Comparison of ENCODE assay signal across 11 cellular contexts in genomic region chr5:97355775-97356174, GRCh38.
DNase-seq lines count a peak whose midpoint lies in the region; ATAC-seq and TF ChIP-seq lines count a peak whose summit lies in the region.
"Had no signal": no experiment of that assay in that cellular context is flagged by ENCODE, and none has a peak within 500 bp of the region (broad histone marks: within the 10 kb centered on the region; RNA-seq: fewer than 3 reads in every experiment).

No MANE protein-coding gene starts in this region.

- no peak overlapping the region for H3K27ac Mint-ChIP-seq in IgD-negative memory B cell
- no peak overlapping the region for H3K27ac Mint-ChIP-seq in activated CD4-positive, alpha-beta memory T cell treated with anti-CD3 and anti-CD28 coated beads, Interleukin-2, amount 10 ng/mL, durations not matched to agents 7 days and 5 days

- H3K36me3 Mint-ChIP-seq in IgD-negative memory B cell = peaks cover 2% of the 10 kb centered on the region
- no peaks in the 10 kb centered on the region for H3K36me3 Mint-ChIP-seq in activated CD4-positive, alpha-beta memory T cell treated with anti-CD3 and anti-CD28 coated beads, Interleukin-2, amount 10 ng/mL, durations not matched to agents 7 days and 5 days (ENCODE audit: low read depth)
- H3K36me3 Mint-ChIP-seq in activated T-cell treated with anti-CD3 and anti-CD28 coated beads, Interleukin-2, amount 50 U/mL, for 4 hours (ENCODE audit: insufficient read depth) = no peaks in the 10 kb centered on the region

- peak; percentile 16 for TF ChIP-seq POLR2A in GM18505 (IDR thresholded peaks at IDR 0.05; ENCODE audit: borderline replicate concordance, extremely low read depth, insufficient read depth, insufficient read length)

- POLR2A ChIA-PET in activated CD4-positive, alpha-beta memory T cell treated with anti-CD3 and anti-CD28 coated beads, Interleukin-2, amount 10 ng/mL, durations not matched to agents 7 days and 5 days (lab: Charles Lee) = no interaction called here

- ATAC-seq in GM18505 (IDR thresholded peaks at IDR 0.05; ENCODE audit: unreplicated experiment) = peak; percentile 94
- peak; percentile 95 for ATAC-seq in GM21360 (IDR thresholded peaks at IDR 0.05; ENCODE audit: unreplicated experiment)
- ATAC-seq in HG02973 (IDR thresholded peaks at IDR 0.05; ENCODE audit: unreplicated experiment) = peak; percentile 98
- no peak for ATAC-seq in activated T-cell treated with anti-CD3 and anti-CD28 coated beads, Interleukin-2, amount 50 U/mL, for 4 hours

- CTCF ChIA-PET in activated CD4-positive, alpha-beta memory T cell treated with anti-CD3 and anti-CD28 coated beads, Interleukin-2, amount 10 ng/mL, durations not matched to agents 7 days and 5 days (lab: Charles Lee) = no interaction called here

- H3K9me3 Mint-ChIP-seq in IgD-negative memory B cell = peaks cover 10 to 22% (median 15%) of the 10 kb centered on the region in 3 donors
- H3K9me3 Mint-ChIP-seq in activated CD4-positive, alpha-beta memory T cell treated with anti-CD3 and anti-CD28 coated beads, Interleukin-2, amount 10 ng/mL, durations not matched to agents 7 days and 5 days = peaks cover 21% of the 10 kb centered on the region
- peaks cover 34% of the 10 kb centered on the region for H3K9me3 Mint-ChIP-seq in activated T-cell treated with anti-CD3 and anti-CD28 coated beads, Interleukin-2, amount 50 U/mL, for 4 hours

- H3K27me3 Mint-ChIP-seq in IgD-negative memory B cell = no peaks in the 10 kb centered on the region
- H3K27me3 Mint-ChIP-seq in activated CD4-positive, alpha-beta memory T cell treated with anti-CD3 and anti-CD28 coated beads, Interleukin-2, amount 10 ng/mL, durations not matched to agents 7 days and 5 days = no peaks in the 10 kb centered on the region
- H3K27me3 Mint-ChIP-seq in activated T-cell treated with anti-CD3 and anti-CD28 coated beads, Interleukin-2, amount 50 U/mL, for 4 hours (ENCODE audit: low read depth) = no peaks in the 10 kb centered on the region

- H3K4me1 Mint-ChIP-seq in IgD-negative memory B cell = peaks cover 0 to 9% (median 6%) of the 10 kb centered on the region in 3 donors
- H3K4me1 Mint-ChIP-seq in activated CD4-positive, alpha-beta memory T cell treated with anti-CD3 and anti-CD28 coated beads, Interleukin-2, amount 10 ng/mL, durations not matched to agents 7 days and 5 days = no peaks in the 10 kb centered on the region
- no peaks in the 10 kb centered on the region for H3K4me1 Mint-ChIP-seq in activated T-cell treated with anti-CD3 and anti-CD28 coated beads, Interleukin-2, amount 50 U/mL, for 4 hours (ENCODE audit: low read depth)

- no peak for DNase-seq in HK-2 (ENCODE audit: unreplicated experiment)
- DNase-seq in activated CD4-positive, alpha-beta memory T cell treated with anti-CD3 and anti-CD28 coated beads, Interleukin-2, amount 10 ng/mL, durations not matched to agents 7 days and 5 days = no peak
- DNase-seq in KBM-7 = no peak
- no peak for DNase-seq in activated T-cell treated with anti-CD3 and anti-CD28 coated beads, Interleukin-2, amount 50 U/mL, for 4 hours
- DNase-seq: foreskin fibroblast; NCI-H1694; stimulated activated CD4-positive, alpha-beta T cell treated with anti-CD3 and anti-CD28 coated beads, Interleukin-2, amount 100 ng/mL, for 24 hours had no signal

- H3K4me3 Mint-ChIP-seq in IgD-negative memory B cell = peak overlapping the region in 3 of 4 donors; percentile 11 to 63 (median 56)
- no peak overlapping the region for H3K4me3 Mint-ChIP-seq in activated CD4-positive, alpha-beta memory T cell treated with anti-CD3 and anti-CD28 coated beads, Interleukin-2, amount 10 ng/mL, durations not matched to agents 7 days and 5 days
- no peak overlapping the region for H3K4me3 Mint-ChIP-seq in activated T-cell treated with anti-CD3 and anti-CD28 coated beads, Interleukin-2, amount 50 U/mL, for 4 hours

- in situ Hi-C loops in KBM-7 (cut with MboI; ENCODE audit: low pct_unique_long_range_greater_than_20kb, low sequenced_read_pairs) = no loop called here

Comparison
In these comparisons a context has a peak if more than half of its experiments do, and no peak if none do; other contexts are left out.
1. ATAC-seq: peak in GM18505 (single experiment), GM21360 (single experiment) and HG02973 (single experiment); none in activated T-cell treated with anti-CD3 and anti-CD28 coated beads, Interleukin-2, amount 50 U/mL, for 4 hours (0 of 2).
2. H3K4me3 Mint-ChIP-seq: peak in IgD-negative memory B cell (3 of 4); none in activated CD4-positive, alpha-beta memory T cell treated with anti-CD3 and anti-CD28 coated beads, Interleukin-2, amount 10 ng/mL, durations not matched to agents 7 days and 5 days (single experiment) and activated T-cell treated with anti-CD3 and anti-CD28 coated beads, Interleukin-2, amount 50 U/mL, for 4 hours (single experiment).